Comparison of ENCODE assay signal across 22 cellular contexts in genomic region chrX:40698851-40699250, GRCh38. TPM values are rescaled to one million over a fixed set of nuclear protein-coding genes. Genes with fewer than 3 reads are reported as not detected.
DNase-seq lines count a peak whose midpoint lies in the region; ATAC-seq, FAIRE-seq and TF ChIP-seq lines count a peak whose summit lies in the region.
"Had no signal": no experiment of that assay in that cellular context is flagged by ENCODE, and none has a peak within 500 bp of the region (broad histone marks: within the 10 kb centered on the region; RNA-seq: fewer than 3 reads in every experiment).

No MANE protein-coding gene starts in this region.

- H2AFZ ChIP-seq in SK-N-SH (ENCODE audit: low read depth) (no peak overlapping the region), astrocyte (ENCODE audit: low read depth, low read length) (no peak overlapping the region)

- no peaks in the 10 kb centered on the region for H3K9me3 ChIP-seq in SK-N-SH
- H3K9me3 ChIP-seq in astrocyte (ENCODE audit: insufficient read depth, low read depth, low read length): no peaks in the 10 kb centered on the region
- H3K9me3 ChIP-seq: Caco-2 had no signal

- H3K27me3 Mint-ChIP-seq in astrocyte (ENCODE audit: low read depth, unreplicated experiment): no peaks in the 10 kb centered on the region
- H3K27me3 Mint-ChIP-seq: B cell; CD4-positive, alpha-beta T cell had no signal

- no peak for TF ChIP-seq CTCF in SK-N-SH (IDR thresholded peaks at IDR 0.05)
- no peak for TF ChIP-seq CTCF in astrocyte (IDR thresholded peaks at IDR 0.05; ENCODE audit: insufficient read depth, low read depth, low read length)

- H3K79me2 ChIP-seq in SK-N-SH (ENCODE audit: insufficient read depth) (no peaks in the 10 kb centered on the region), astrocyte (ENCODE audit: insufficient read depth, low read length) (no peaks in the 10 kb centered on the region)

- H3K4me3 Mint-ChIP-seq in astrocyte (ENCODE audit: unreplicated experiment): no peak overlapping the region
- H3K4me3 Mint-ChIP-seq: B cell; CD4-positive, alpha-beta T cell; CD8-positive, alpha-beta T cell had no signal

- H3F3A ChIP-seq in SK-N-SH (replicated peaks; ENCODE audit: insufficient read depth): no peaks in the 10 kb centered on the region

- H3K4me2 ChIP-seq in SK-N-SH (no peak overlapping the region), astrocyte (ENCODE audit: low read length) (no peak overlapping the region)
- H3K4me2 ChIP-seq: A549; BLaER1 treated with 17β-estradiol and CSF1 and Interleukin-3, amounts not matched to agents 10 nM and 100 nM had no signal

- peaks cover 5% of the 10 kb centered on the region for H3K4me1 Mint-ChIP-seq in astrocyte (ENCODE audit: low read depth, unreplicated experiment)
- H3K4me1 Mint-ChIP-seq: B cell had no signal

- no peak for TF ChIP-seq EP300 in SK-N-SH (IDR thresholded peaks at IDR 0.05; ENCODE audit: borderline replicate concordance in 1 of 2, low read depth in 1 of 2, low read length in 1 of 2)

- H3K27ac ChIP-seq in SK-N-SH (ENCODE audit: low read depth in 2 of 2, low read length in 1 of 2): no peak overlapping the region
- no peak overlapping the region for H3K27ac ChIP-seq in astrocyte (ENCODE audit: low read depth, low read length)
- peak overlapping the region; percentile 31 for H3K27ac ChIP-seq in temporal lobe (ENCODE audit: low read depth, low read length)
- H3K27ac ChIP-seq: 22Rv1; A549; BLaER1 treated with 17β-estradiol and CSF1 and Interleukin-3, amounts not matched to agents 10 nM and 100 nM; C4-2B had no signal

- H4K20me1 ChIP-seq in SK-N-SH (ENCODE audit: insufficient read depth): no peaks in the 10 kb centered on the region
- H4K20me1 ChIP-seq in astrocyte (ENCODE audit: insufficient read depth, low read length): no peaks in the 10 kb centered on the region
- H4K20me1 ChIP-seq: BLaER1 treated with 17β-estradiol and CSF1 and Interleukin-3, amounts not matched to agents 10 nM and 100 nM had no signal

- H3K27me3 ChIP-seq in SK-N-SH (ENCODE audit: insufficient read depth) (no peaks in the 10 kb centered on the region), astrocyte (ENCODE audit: insufficient read depth, low read length) (no peaks in the 10 kb centered on the region)

- no peaks in the 10 kb centered on the region for H3K9me2 ChIP-seq in SK-N-SH

- DNase-seq in SK-N-SH: no peak
- DNase-seq in astrocyte (ENCODE audit: low read depth): no peak
- DNase-seq in HPDE6-E6E7 (ENCODE audit: extremely low spot score): no peak
- DNase-seq: AML-193; Caco-2; Calu3; CD4-positive, alpha-beta T cell; CD8-positive, alpha-beta T cell; DMS79 treated with DMSO at 0.1 percent for 48 hours; GF-D8 had no signal

- H3K4me1 ChIP-seq in SK-N-SH (ENCODE audit: control insufficient read depth in 1 of 2, insufficient read depth in 2 of 2, low read depth in 1 of 2, low read length in 1 of 2) (no peaks in the 10 kb centered on the region), astrocyte (ENCODE audit: insufficient read depth, low read length) (no peaks in the 10 kb centered on the region)
- H3K4me1 ChIP-seq: A549; BLaER1 treated with 17β-estradiol and CSF1 and Interleukin-3, amounts not matched to agents 10 nM and 100 nM; Caco-2 had no signal

- TF ChIP-seq RAD21 in SK-N-SH (IDR thresholded peaks at IDR 0.05; ENCODE audit: low read length): no peak

- H3K9me3 Mint-ChIP-seq in astrocyte (ENCODE audit: unreplicated experiment): no peaks in the 10 kb centered on the region
- H3K9me3 Mint-ChIP-seq: CD4-positive, alpha-beta T cell; CD8-positive, alpha-beta T cell had no signal

- H3K36me3 ChIP-seq in SK-N-SH (replicated peaks in 1 of 2; ENCODE audit: control insufficient read depth in 1 of 2, insufficient read depth in 2 of 2, low read length in 1 of 2) (peaks cover 30 to 47% of the 10 kb centered on the region in 2 experiments), astrocyte (ENCODE audit: insufficient read depth, low read length) (peaks cover 18% of the 10 kb centered on the region)

- no peak overlapping the region for H3K9ac ChIP-seq in SK-N-SH
- no peak overlapping the region for H3K9ac ChIP-seq in astrocyte (ENCODE audit: low read length)
- H3K9ac ChIP-seq: BLaER1 treated with 17β-estradiol and CSF1 and Interleukin-3, amounts not matched to agents 10 nM and 100 nM had no signal

- ATAC-seq in SK-N-SH treated with all-trans-retinoic acid at 6 μM for 48 hours (no peak), HG03354 (IDR thresholded peaks at IDR 0.05; ENCODE audit: poor library complexity, severe bottlenecking, unreplicated experiment) (no peak)
- ATAC-seq: A549; CD8-positive, alpha-beta T cell had no signal

- POLR2A ChIA-PET in SK-N-SH (lab: Yijun Ruan, JAX): no interaction called here

- CTCF ChIA-PET in SK-N-SH (lab: Yijun Ruan, JAX): no interaction called here

- WGBS in SK-N-SH (ENCODE audit: low lambda C conversion rate): 92% methylated on average over 1 of the region's 1 CpG

- peak; percentile 96 for FAIRE-seq in astrocyte (lab: Jason Lieb, UNC)
- FAIRE-seq: A549, D721Med, G401.6, GM12891, GM19239 had no signal

- H3K4me3 ChIP-seq in SK-N-SH (ENCODE audit: low read depth in 2 of 2, low read length in 1 of 2): no peak overlapping the region
- H3K4me3 ChIP-seq in astrocyte (ENCODE audit: insufficient read depth, low read depth, low read length): no peak overlapping the region
- H3K4me3 ChIP-seq: A549; BLaER1 treated with 17β-estradiol and CSF1 and Interleukin-3, amounts not matched to agents 10 nM and 100 nM had no signal

- H3K36me3 Mint-ChIP-seq in astrocyte (ENCODE audit: low read depth, unreplicated experiment): peaks cover 2% of the 10 kb centered on the region

- H3K27ac Mint-ChIP-seq in astrocyte (ENCODE audit: unreplicated experiment): no peak overlapping the region
- H3K27ac Mint-ChIP-seq: B cell; CD4-positive, alpha-beta T cell; CD8-positive, alpha-beta T cell had no signal

TF ChIP-seq in SK-N-SH treated with all-trans-retinoic acid at 6 μM for 48 hours, 23 proteins besides CTCF, POLR2A, EP300 and RAD21 (continues in another document):
- no peak for TF ChIP-seq CSDC2 (CRISPR knock-in tag; IDR thresholded peaks at IDR 0.05)
- peak; percentile 95 for TF ChIP-seq ZNF8 (CRISPR knock-in tag; IDR thresholded peaks at IDR 0.05)
- TF ChIP-seq PPARA (CRISPR knock-in tag; IDR thresholded peaks at IDR 0.05; ENCODE audit: borderline replicate concordance): no peak
- TF ChIP-seq ZFP3 (CRISPR knock-in tag; IDR thresholded peaks at IDR 0.05): no peak

TF ChIP-seq in SK-N-SH, 30 proteins besides CTCF, POLR2A, EP300 and RAD21:
- no peak for TF ChIP-seq TAF1 (IDR thresholded peaks at IDR 0.05; ENCODE audit: borderline replicate concordance, low read depth, low read length)
- TF ChIP-seq, protein P1, sequence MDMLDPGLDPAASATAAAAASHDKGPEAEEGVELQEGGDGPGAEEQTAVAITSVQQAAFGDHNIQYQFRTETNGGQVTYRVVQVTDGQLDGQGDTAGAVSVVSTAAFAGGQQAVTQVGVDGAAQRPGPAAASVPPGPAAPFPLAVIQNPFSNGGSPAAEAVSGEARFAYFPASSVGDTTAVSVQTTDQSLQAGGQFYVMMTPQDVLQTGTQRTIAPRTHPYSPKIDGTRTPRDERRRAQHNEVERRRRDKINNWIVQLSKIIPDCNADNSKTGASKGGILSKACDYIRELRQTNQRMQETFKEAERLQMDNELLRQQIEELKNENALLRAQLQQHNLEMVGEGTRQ (IDR thresholded peaks at IDR 0.05; ENCODE audit: borderline replicate concordance, low read depth, low read length): no peak

RNA-seq across cellular contexts. Expression of gene MED14, which starts 36.5 kb away (rescaled TPM):
- 24.5 and 25.6 TPM in 2 replicates for polyA plus RNA-seq in SK-N-SH (2012; rRNA removed)
- polyA plus RNA-seq in SK-N-SH (2012; cell fraction: cytosol; rRNA removed): 21.1 and 23.4 TPM in 2 replicates
- 39.3 and 64.9 TPM in 2 replicates for polyA plus RNA-seq in SK-N-SH (2012; cell fraction: nucleus; rRNA removed)
- total RNA-seq in astrocyte: 79.5 and 79.9 TPM in 2 replicates
- 25.8 TPM for total RNA-seq in temporal lobe

RNA-seq across cellular contexts. Expression of gene CXorf38, which starts 51.5 kb away (rescaled TPM):
- polyA plus RNA-seq in SK-N-SH (2012; rRNA removed): 8.4 and 10.4 TPM in 2 replicates
- polyA plus RNA-seq in SK-N-SH (2012; cell fraction: cytosol; rRNA removed): 8.9 and 10.0 TPM in 2 replicates
- 12.6 and 12.9 TPM in 2 replicates for polyA plus RNA-seq in SK-N-SH (2012; cell fraction: nucleus; rRNA removed)
- 12.8 and 12.9 TPM in 2 replicates for total RNA-seq in astrocyte
- total RNA-seq in temporal lobe: 9.3 TPM
